In the genomic region with DNA sequence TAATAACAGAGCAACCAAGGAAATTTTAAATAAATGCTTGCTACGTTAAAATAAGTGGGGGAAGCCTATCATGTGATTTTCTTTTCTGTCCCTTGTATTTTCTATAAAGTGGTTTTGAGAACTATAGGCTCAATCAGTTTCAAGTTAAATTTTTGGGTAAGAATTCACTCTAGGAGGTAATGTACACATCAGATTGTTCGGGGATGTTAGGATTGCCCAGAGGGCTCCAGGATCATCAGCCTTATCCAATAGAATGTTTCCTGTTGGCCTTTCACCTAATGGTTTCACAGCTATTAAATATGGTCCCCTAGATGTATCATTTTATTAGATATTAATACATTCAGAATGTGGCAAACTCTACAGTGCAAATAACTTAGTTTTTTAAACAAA, we compare ENCODE assay signal across 18 cellular contexts.
DNase-seq lines count a peak whose midpoint lies in the region; ATAC-seq and TF ChIP-seq lines count a peak whose summit lies in the region.
"Had no signal": no experiment of that assay in that cellular context is flagged by ENCODE, and none has a peak within 500 bp of the region (broad histone marks: within the 10 kb centered on the region; RNA-seq: fewer than 3 reads in every experiment).

No MANE protein-coding gene starts in this region.

- peak overlapping the region; percentile 55 for H2BK5ac ChIP-seq in trophoblast cell (ENCODE audit: low read depth, low read length, poor library complexity)

- H3K4me1 ChIP-seq in SK-N-SH (ENCODE audit: control insufficient read depth in 1 of 2, insufficient read depth in 2 of 2, low read depth in 1 of 2, low read length in 1 of 2) (peaks cover 0 to 54% of the 10 kb centered on the region in 2 experiments; a peak in 2 of 4 replicates), esophagus squamous epithelium (peaks cover 0 to 56% (median 21%) of the 10 kb centered on the region in 3 donors), trophoblast cell (ENCODE audit: control insufficient read depth in 1 of 2, insufficient read depth in 2 of 2, low read length in 2 of 2) (peaks cover 17 to 37% of the 10 kb centered on the region in 2 experiments), uterus (peaks cover 13 to 18% of the 10 kb centered on the region in 2 donors)
- H3K4me1 ChIP-seq: A549, Caco-2 had no signal

- WGBS in SK-N-SH (ENCODE audit: low lambda C conversion rate): 10% methylated on average over 2 of the region's 2 CpGs
- WGBS in esophagus squamous epithelium, 2 donors: 69 to 77% methylated on average over 2 of the region's 2 CpGs
- no CpG with 5 or more reads among the region's 2 CpGs for WGBS in trophoblast cell (ENCODE audit: extremely low coverage, insufficient coverage, insufficient read length)

- CTCF ChIA-PET in SK-N-SH (lab: Yijun Ruan, JAX): interaction anchor here (1.1 to 4.7 kb wide), 3 partner anchors 10 to 188 kb away, joined by 3 to 23 read pairs (median 4); no protein-coding TSS in a partner anchor

- no peaks in the 10 kb centered on the region for H3K9me2 ChIP-seq in SK-N-SH

- TF ChIP-seq EP300 in SK-N-SH (IDR thresholded peaks at IDR 0.05; ENCODE audit: borderline replicate concordance in 1 of 2, low read depth in 1 of 2, low read length in 1 of 2): no peak

- no peak for ATAC-seq in SK-N-SH treated with all-trans-retinoic acid at 6 μM for 48 hours
- no peak for ATAC-seq in stimulated activated naive B cell treated with anti-CD40 and anti-IgM and Interleukin-4, amounts not matched to agents 10 μg/mL and 1 μg/mL and 100 μg/mL, for 72 hours (replicated peaks)
- ATAC-seq: A549, GM23338, HCT116 had no signal

- peaks cover 67% of the 10 kb centered on the region for H3K79me1 ChIP-seq in trophoblast cell (ENCODE audit: low read length)

- H3K9me3 ChIP-seq in SK-N-SH (no peaks in the 10 kb centered on the region), esophagus squamous epithelium (no peaks in the 10 kb centered on the region), trophoblast cell (ENCODE audit: insufficient read depth, low read depth, low read length) (no peaks in the 10 kb centered on the region), uterus (no peaks in the 10 kb centered on the region)
- H3K9me3 ChIP-seq: A549, Caco-2 had no signal

- no peak for TF ChIP-seq RAD21 in SK-N-SH (IDR thresholded peaks at IDR 0.05; ENCODE audit: low read length)

- POLR2A ChIA-PET in SK-N-SH (lab: Yijun Ruan, JAX): no interaction called here

- peak overlapping the region; percentile 54 for H2BK120ac ChIP-seq in trophoblast cell (ENCODE audit: insufficient read depth, low read length, poor library complexity)

- H3K4me1 Mint-ChIP-seq in stimulated activated naive B cell treated with anti-CD40 and anti-IgM and Interleukin-4, amounts not matched to agents 10 μg/mL and 1 μg/mL and 100 μg/mL, for 72 hours: no peaks in the 10 kb centered on the region

- H2BK12ac ChIP-seq in trophoblast cell (ENCODE audit: low read length): no peak overlapping the region

- no peak overlapping the region for H4K91ac ChIP-seq in trophoblast cell (ENCODE audit: low read depth, low read length)

- no peak overlapping the region for H4K12ac ChIP-seq in trophoblast cell (ENCODE audit: low read depth, low read length)

- H3K18ac ChIP-seq in trophoblast cell (ENCODE audit: low read length): no peak overlapping the region

- H3K4ac ChIP-seq in trophoblast cell (ENCODE audit: low read depth, low read length): no peak overlapping the region

- no peak for TF ChIP-seq POLR2A in esophagus squamous epithelium (IDR thresholded peaks at IDR 0.05)
- TF ChIP-seq POLR2A in uterus (IDR thresholded peaks at IDR 0.05): no peak

- intact Hi-C loops in esophagus squamous epithelium (cut with DNase I): no loop called here
- intact Hi-C loops in uterus (cut with DNase I; ENCODE audit: low total_unique reads): no loop called here

- no peaks in the 10 kb centered on the region for H3K79me2 ChIP-seq in SK-N-SH (ENCODE audit: insufficient read depth)
- peaks cover 8% of the 10 kb centered on the region for H3K79me2 ChIP-seq in trophoblast cell (ENCODE audit: control insufficient read depth, insufficient read depth, low read length, poor library complexity)

- H3K4me3 ChIP-seq in SK-N-SH (ENCODE audit: low read depth in 2 of 2, low read length in 1 of 2) (no peak overlapping the region), esophagus squamous epithelium (no peak overlapping the region), trophoblast cell (ENCODE audit: low read depth, low read length) (no peak overlapping the region), uterus (no peak overlapping the region)
- H3K4me3 ChIP-seq: A549, GM23338 had no signal

- H4K8ac ChIP-seq in trophoblast cell (ENCODE audit: low read depth, low read length): no peak overlapping the region

- H3K27ac ChIP-seq in SK-N-SH (ENCODE audit: low read depth in 2 of 2, low read length in 1 of 2): peak overlapping the region in 1 of 2 experiments; percentile 30; a peak in 1 of 4 replicates
- H3K27ac ChIP-seq in esophagus squamous epithelium: peak overlapping the region in 3 of 4 donors; percentile 61 to 82 (median 81)
- peak overlapping the region; percentile 99 for H3K27ac ChIP-seq in trophoblast cell (ENCODE audit: low read depth, low read length)
- peak overlapping the region; percentile 82 for H3K27ac ChIP-seq in uterus
- H3K27ac ChIP-seq: 22Rv1, A549, C4-2B had no signal

- no peak overlapping the region for H3K9ac ChIP-seq in SK-N-SH
- no peak overlapping the region for H3K9ac ChIP-seq in trophoblast cell (ENCODE audit: low read length)

- no peak overlapping the region for H3K23ac ChIP-seq in trophoblast cell (ENCODE audit: low read length)

- H3K4me2 ChIP-seq in SK-N-SH (no peak overlapping the region), trophoblast cell (ENCODE audit: low read length) (no peak overlapping the region)
- H3K4me2 ChIP-seq: A549, GM23338 had no signal

- no peaks in the 10 kb centered on the region for H3F3A ChIP-seq in SK-N-SH (replicated peaks; ENCODE audit: insufficient read depth)

- H2AK5ac ChIP-seq in trophoblast cell (ENCODE audit: low read length): no peak overlapping the region

- H3K27me3 ChIP-seq in SK-N-SH (ENCODE audit: insufficient read depth) (no peaks in the 10 kb centered on the region), esophagus squamous epithelium (peaks cover 0 to 4% (median 0%) of the 10 kb centered on the region in 4 donors), trophoblast cell (ENCODE audit: insufficient read depth, low read length) (no peaks in the 10 kb centered on the region), uterus (no peaks in the 10 kb centered on the region)

- H3K36me3 ChIP-seq in SK-N-SH (replicated peaks in 1 of 2; ENCODE audit: control insufficient read depth in 1 of 2, insufficient read depth in 2 of 2, low read length in 1 of 2) (no peaks in the 10 kb centered on the region), esophagus squamous epithelium (no peaks in the 10 kb centered on the region), trophoblast cell (ENCODE audit: control insufficient read depth in 1 of 2, insufficient read depth in 2 of 2, low read length in 2 of 2) (no peaks in the 10 kb centered on the region), uterus (no peaks in the 10 kb centered on the region)

- no peaks in the 10 kb centered on the region for H4K20me1 ChIP-seq in SK-N-SH (ENCODE audit: insufficient read depth)

- no peaks in the 10 kb centered on the region for H3K9me3 Mint-ChIP-seq in stimulated activated naive B cell treated with anti-CD40 and anti-IgM and Interleukin-4, amounts not matched to agents 10 μg/mL and 1 μg/mL and 100 μg/mL, for 72 hours
- H3K9me3 Mint-ChIP-seq: CD4-positive, alpha-beta T cell; GM23338 had no signal

- peaks cover 24 to 35% of the 10 kb centered on the region in 2 donors for H3K27me3 Mint-ChIP-seq in stimulated activated naive B cell treated with anti-CD40 and anti-IgM and Interleukin-4, amounts not matched to agents 10 μg/mL and 1 μg/mL and 100 μg/mL, for 72 hours

- H3K14ac ChIP-seq in trophoblast cell (ENCODE audit: low read length): no peak overlapping the region

- no peak overlapping the region for H3K27ac Mint-ChIP-seq in stimulated activated naive B cell treated with anti-CD40 and anti-IgM and Interleukin-4, amounts not matched to agents 10 μg/mL and 1 μg/mL and 100 μg/mL, for 72 hours
- H3K27ac Mint-ChIP-seq: CD4-positive, alpha-beta T cell; GM23338 had no signal

- no peaks in the 10 kb centered on the region for H3K36me3 Mint-ChIP-seq in stimulated activated naive B cell treated with anti-CD40 and anti-IgM and Interleukin-4, amounts not matched to agents 10 μg/mL and 1 μg/mL and 100 μg/mL, for 72 hours

- no peak for TF ChIP-seq CTCF in SK-N-SH (IDR thresholded peaks at IDR 0.05)
- no peak for TF ChIP-seq CTCF in esophagus squamous epithelium (IDR thresholded peaks at IDR 0.05)
- no peak for TF ChIP-seq CTCF in uterus (IDR thresholded peaks at IDR 0.05)

- DNase-seq in SK-N-SH: no peak
- no peak for DNase-seq in esophagus squamous epithelium (lab: John Stamatoyannopoulos, UW)
- no peak for DNase-seq in trophoblast cell
- no peak for DNase-seq in uterus
- DNase-seq in stimulated activated naive B cell treated with anti-CD40 and anti-IgM and Interleukin-4, amounts not matched to agents 10 μg/mL and 1 μg/mL and 100 μg/mL, for 72 hours: no peak
- no peak for DNase-seq in amniotic stem cell (lab: John Stamatoyannopoulos, UW)
- DNase-seq in activated CD4-positive, alpha-beta T cell treated with anti-CD3 and anti-CD28 coated beads, Interleukin-2, amount 50 U/mL, for 4 hours: no peak
- DNase-seq: AML-193; Caco-2; CD4-positive, alpha-beta T cell; GDM1; H7 had no signal

- H2AFZ ChIP-seq in SK-N-SH (ENCODE audit: low read depth): no peak overlapping the region
- no peak overlapping the region for H2AFZ ChIP-seq in trophoblast cell (ENCODE audit: insufficient read depth, low read length, poor library complexity)
- H2AFZ ChIP-seq: GM23338 had no signal

- H3K4me3 Mint-ChIP-seq in stimulated activated naive B cell treated with anti-CD40 and anti-IgM and Interleukin-4, amounts not matched to agents 10 μg/mL and 1 μg/mL and 100 μg/mL, for 72 hours: no peak overlapping the region
- H3K4me3 Mint-ChIP-seq: CD4-positive, alpha-beta T cell; GM23338 had no signal

TF ChIP-seq in SK-N-SH, 30 proteins besides CTCF, POLR2A, EP300 and RAD21:
- TF ChIP-seq FOXJ3 (CRISPR knock-in tag; IDR thresholded peaks at IDR 0.05) (no peak), GATA2 (CRISPR knock-in tag; IDR thresholded peaks at IDR 0.05) (0 out of 2 replicates have a peak, but pooled peaks have one; percentile 2)
TF ChIP-seq in SK-N-SH: peak in this region for 1.

TF ChIP-seq in SK-N-SH treated with all-trans-retinoic acid at 6 μM for 48 hours, 23 proteins besides CTCF, POLR2A, EP300 and RAD21 (continues in another document):
- TF ChIP-seq CSRNP3 (CRISPR knock-in tag; IDR thresholded peaks at IDR 0.05): no peak
